ENCODE assay signal across 2 cellular contexts in the genomic region with DNA sequence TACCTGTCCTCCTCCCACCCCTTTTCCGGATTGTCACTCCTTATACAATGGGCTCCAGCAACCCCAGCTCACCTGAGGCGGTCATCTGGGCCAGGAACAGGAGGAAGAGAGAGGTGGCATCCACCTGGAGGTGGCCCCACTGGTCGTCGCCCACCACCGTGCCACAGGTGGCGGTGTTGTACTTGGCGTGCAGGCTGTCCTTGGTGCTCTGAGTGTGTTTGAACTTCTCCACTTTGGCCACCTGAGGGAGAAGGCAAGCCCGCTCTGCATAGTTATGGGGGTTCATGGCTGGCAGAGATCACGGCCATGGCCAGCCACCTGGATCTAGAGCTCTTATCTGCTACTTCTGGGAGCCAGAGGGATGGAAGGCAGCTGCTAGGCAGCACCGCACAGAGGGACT.
TF ChIP-seq lines count a peak whose summit lies in the region.

No MANE protein-coding gene starts in this region.

TF ChIP-seq in HEK293, 187 proteins besides CTCF, POLR2A, EP300 and RAD21:
- TF ChIP-seq SCRT2 (tag by site-specific recombination; IDR thresholded peaks at IDR 0.05) (0 out of 2 replicates have a peak, but pooled peaks have one; percentile 31), ZNF768 (tag by site-specific recombination; IDR thresholded peaks at IDR 0.05) (no peak), MYNN (tag by site-specific recombination; IDR thresholded peaks at IDR 0.05; ENCODE audit: borderline replicate concordance) (no peak)
- TF ChIP-seq, protein P1, sequence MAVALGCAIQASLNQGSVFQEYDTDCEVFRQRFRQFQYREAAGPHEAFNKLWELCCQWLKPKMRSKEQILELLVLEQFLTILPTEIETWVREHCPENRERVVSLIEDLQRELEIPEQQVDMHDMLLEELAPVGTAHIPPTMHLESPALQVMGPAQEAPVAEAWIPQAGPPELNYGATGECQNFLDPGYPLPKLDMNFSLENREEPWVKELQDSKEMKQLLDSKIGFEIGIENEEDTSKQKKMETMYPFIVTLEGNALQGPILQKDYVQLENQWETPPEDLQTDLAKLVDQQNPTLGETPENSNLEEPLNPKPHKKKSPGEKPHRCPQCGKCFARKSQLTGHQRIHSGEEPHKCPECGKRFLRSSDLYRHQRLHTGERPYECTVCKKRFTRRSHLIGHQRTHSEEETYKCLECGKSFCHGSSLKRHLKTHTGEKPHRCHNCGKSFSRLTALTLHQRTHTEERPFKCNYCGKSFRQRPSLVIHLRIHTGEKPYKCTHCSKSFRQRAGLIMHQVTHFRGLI (tag by site-specific recombination; IDR thresholded peaks at IDR 0.05), result no peak

TF ChIP-seq in GM12878, 131 proteins besides CTCF, POLR2A, EP300 and RAD21:
- TF ChIP-seq SIN3A (IDR thresholded peaks at IDR 0.05; ENCODE audit: low read depth, low read length) (no peak), RB1 (IDR thresholded peaks at IDR 0.05; ENCODE audit: borderline replicate concordance) (no peak), PML (IDR thresholded peaks at IDR 0.05; ENCODE audit: low read length) (no peak), RBBP5 (conservative IDR thresholded peaks at IDR 0.05) (no peak), IKZF1 (conservative IDR thresholded peaks at IDR 0.05) (no peak), TBL1XR1 (IDR thresholded peaks at IDR 0.05; ENCODE audit: low read depth, low read length) (no peak)
- TF ChIP-seq, protein P2, sequence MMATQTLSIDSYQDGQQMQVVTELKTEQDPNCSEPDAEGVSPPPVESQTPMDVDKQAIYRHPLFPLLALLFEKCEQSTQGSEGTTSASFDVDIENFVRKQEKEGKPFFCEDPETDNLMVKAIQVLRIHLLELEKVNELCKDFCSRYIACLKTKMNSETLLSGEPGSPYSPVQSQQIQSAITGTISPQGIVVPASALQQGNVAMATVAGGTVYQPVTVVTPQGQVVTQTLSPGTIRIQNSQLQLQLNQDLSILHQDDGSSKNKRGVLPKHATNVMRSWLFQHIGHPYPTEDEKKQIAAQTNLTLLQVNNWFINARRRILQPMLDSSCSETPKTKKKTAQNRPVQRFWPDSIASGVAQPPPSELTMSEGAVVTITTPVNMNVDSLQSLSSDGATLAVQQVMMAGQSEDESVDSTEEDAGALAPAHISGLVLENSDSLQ (IDR thresholded peaks at IDR 0.05), result no peak
- TF ChIP-seq, protein P3, sequence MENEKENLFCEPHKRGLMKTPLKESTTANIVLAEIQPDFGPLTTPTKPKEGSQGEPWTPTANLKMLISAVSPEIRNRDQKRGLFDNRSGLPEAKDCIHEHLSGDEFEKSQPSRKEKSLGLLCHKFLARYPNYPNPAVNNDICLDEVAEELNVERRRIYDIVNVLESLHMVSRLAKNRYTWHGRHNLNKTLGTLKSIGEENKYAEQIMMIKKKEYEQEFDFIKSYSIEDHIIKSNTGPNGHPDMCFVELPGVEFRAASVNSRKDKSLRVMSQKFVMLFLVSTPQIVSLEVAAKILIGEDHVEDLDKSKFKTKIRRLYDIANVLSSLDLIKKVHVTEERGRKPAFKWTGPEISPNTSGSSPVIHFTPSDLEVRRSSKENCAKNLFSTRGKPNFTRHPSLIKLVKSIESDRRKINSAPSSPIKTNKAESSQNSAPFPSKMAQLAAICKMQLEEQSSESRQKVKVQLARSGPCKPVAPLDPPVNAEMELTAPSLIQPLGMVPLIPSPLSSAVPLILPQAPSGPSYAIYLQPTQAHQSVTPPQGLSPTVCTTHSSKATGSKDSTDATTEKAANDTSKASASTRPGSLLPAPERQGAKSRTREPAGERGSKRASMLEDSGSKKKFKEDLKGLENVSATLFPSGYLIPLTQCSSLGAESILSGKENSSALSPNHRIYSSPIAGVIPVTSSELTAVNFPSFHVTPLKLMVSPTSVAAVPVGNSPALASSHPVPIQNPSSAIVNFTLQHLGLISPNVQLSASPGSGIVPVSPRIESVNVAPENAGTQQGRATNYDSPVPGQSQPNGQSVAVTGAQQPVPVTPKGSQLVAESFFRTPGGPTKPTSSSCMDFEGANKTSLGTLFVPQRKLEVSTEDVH (IDR thresholded peaks at IDR 0.05; ENCODE audit: low read depth, partially characterized antibody), result no peak
- TF ChIP-seq, protein P4, sequence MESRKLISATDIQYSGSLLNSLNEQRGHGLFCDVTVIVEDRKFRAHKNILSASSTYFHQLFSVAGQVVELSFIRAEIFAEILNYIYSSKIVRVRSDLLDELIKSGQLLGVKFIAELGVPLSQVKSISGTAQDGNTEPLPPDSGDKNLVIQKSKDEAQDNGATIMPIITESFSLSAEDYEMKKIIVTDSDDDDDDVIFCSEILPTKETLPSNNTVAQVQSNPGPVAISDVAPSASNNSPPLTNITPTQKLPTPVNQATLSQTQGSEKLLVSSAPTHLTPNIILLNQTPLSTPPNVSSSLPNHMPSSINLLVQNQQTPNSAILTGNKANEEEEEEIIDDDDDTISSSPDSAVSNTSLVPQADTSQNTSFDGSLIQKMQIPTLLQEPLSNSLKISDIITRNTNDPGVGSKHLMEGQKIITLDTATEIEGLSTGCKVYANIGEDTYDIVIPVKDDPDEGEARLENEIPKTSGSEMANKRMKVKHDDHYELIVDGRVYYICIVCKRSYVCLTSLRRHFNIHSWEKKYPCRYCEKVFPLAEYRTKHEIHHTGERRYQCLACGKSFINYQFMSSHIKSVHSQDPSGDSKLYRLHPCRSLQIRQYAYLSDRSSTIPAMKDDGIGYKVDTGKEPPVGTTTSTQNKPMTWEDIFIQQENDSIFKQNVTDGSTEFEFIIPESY (IDR thresholded peaks at IDR 0.05), result no peak
